Comparison of ENCODE assay signal across 11 cellular contexts in the genomic region with DNA sequence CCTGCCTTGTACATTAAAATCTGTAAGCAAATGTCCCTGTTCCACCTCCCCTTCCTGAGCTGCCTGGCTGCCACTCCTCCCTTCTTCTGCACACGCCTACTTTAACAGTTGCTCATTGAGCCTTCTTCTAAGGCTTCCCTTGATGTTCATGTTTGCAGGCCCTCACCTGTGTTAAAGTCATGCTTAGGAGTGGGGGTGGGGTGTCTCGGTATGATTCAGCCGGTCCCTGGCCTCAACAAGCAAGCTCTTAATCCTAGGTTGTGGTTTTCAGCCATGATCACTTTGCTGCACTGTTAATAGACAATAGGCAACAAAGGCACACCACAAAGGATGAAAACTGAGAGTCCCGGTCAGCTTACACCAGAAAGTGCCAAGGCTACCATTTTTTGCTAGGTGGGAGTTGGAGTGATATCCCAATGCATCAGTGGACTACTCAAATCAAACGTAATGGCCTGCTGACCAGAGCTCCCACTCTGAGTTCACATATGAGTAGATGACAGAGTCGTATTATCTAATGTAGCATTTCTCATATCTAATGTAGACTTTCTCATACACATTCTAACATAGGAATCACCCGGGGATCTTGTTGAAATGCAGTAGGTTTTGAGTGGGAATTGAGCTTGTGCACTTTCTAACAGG. TPM values are rescaled to one million over a fixed set of nuclear protein-coding genes. Genes with fewer than 3 reads are reported as not detected.
DNase-seq lines count a peak whose midpoint lies in the region; ATAC-seq lines count a peak whose summit lies in the region.
"Had no signal": no experiment of that assay in that cellular context is flagged by ENCODE, and none has a peak within 500 bp of the region (broad histone marks: within the 10 kb centered on the region; RNA-seq: fewer than 3 reads in every experiment).

No MANE protein-coding gene starts in this region.

- H3K36me3 ChIP-seq in GM23248 (ENCODE audit: low read depth) = no peaks in the 10 kb centered on the region
- H3K36me3 ChIP-seq: brain microvascular endothelial cell, ovary had no signal

- H3K27me3 Mint-ChIP-seq in activated CD4-positive, alpha-beta memory T cell treated with anti-CD3 and anti-CD28 coated beads, Interleukin-2, amount 10 ng/mL, durations not matched to agents 7 days and 5 days = no peaks in the 10 kb centered on the region

- no peaks in the 10 kb centered on the region for H4K20me1 ChIP-seq in GM23248 (ENCODE audit: insufficient read depth)

- H3K9me2 ChIP-seq in GM23248 (ENCODE audit: insufficient read depth) = no peaks in the 10 kb centered on the region

- no peaks in the 10 kb centered on the region for H3F3A ChIP-seq in GM23248 (ENCODE audit: insufficient read depth)

- no peaks in the 10 kb centered on the region for H3K9me3 ChIP-seq in GM23248 (ENCODE audit: low read depth)
- H3K9me3 ChIP-seq: ovary had no signal

- in situ Hi-C loops in GM23248 (cut with MboI) = no loop called here

- ATAC-seq in HG03108 (IDR thresholded peaks at IDR 0.05; ENCODE audit: unreplicated experiment) (peak; percentile 62), GM21825 (IDR thresholded peaks at IDR 0.05; ENCODE audit: unreplicated experiment) (no peak), HG02571 (IDR thresholded peaks at IDR 0.05; ENCODE audit: unreplicated experiment) (no peak)

- no peak overlapping the region for H3K9ac ChIP-seq in GM23248

- POLR2A ChIA-PET in activated CD4-positive, alpha-beta memory T cell treated with anti-CD3 and anti-CD28 coated beads, Interleukin-2, amount 10 ng/mL, durations not matched to agents 7 days and 5 days (lab: Charles Lee) = interaction anchor here (0.8 to 6.6 kb wide), 6 partner anchors 9 to 38 kb away, joined by 3 to 56 read pairs (median 3); a partner anchor contains a TSS

- H3K36me3 Mint-ChIP-seq in activated CD4-positive, alpha-beta memory T cell treated with anti-CD3 and anti-CD28 coated beads, Interleukin-2, amount 10 ng/mL, durations not matched to agents 7 days and 5 days (ENCODE audit: low read depth) = peaks cover 19% of the 10 kb centered on the region

- DNase-seq in NCI-H2107 treated with DMSO at 0.1 percent for 48 hours (lab: John Stamatoyannopoulos, UW; ENCODE audit: unreplicated experiment) (peak; percentile 61), NCI-H2107 (lab: John Stamatoyannopoulos, UW) (no peak), GM23248 (no peak)
- DNase-seq in activated CD4-positive, alpha-beta memory T cell treated with anti-CD3 and anti-CD28 coated beads, Interleukin-2, amount 10 ng/mL, durations not matched to agents 7 days and 5 days = peak; percentile 55
- peak; percentile 72 for DNase-seq in stimulated activated CD4-positive, alpha-beta T cell treated with anti-CD3 and anti-CD28 coated beads, Interleukin-1b, Interleukin-23, amount 100 ng/mL, for 48 hours
- DNase-seq: brain microvascular endothelial cell, ovary had no signal

- no peak overlapping the region for H3K4me2 ChIP-seq in GM23248 (ENCODE audit: unreplicated experiment)

- peaks cover 7% of the 10 kb centered on the region; the same call in 1 of the 2 replicates for H3K4me1 ChIP-seq in GM23248 (ENCODE audit: insufficient read depth)

- H3K4me1 Mint-ChIP-seq in activated CD4-positive, alpha-beta memory T cell treated with anti-CD3 and anti-CD28 coated beads, Interleukin-2, amount 10 ng/mL, durations not matched to agents 7 days and 5 days = peaks cover 83% of the 10 kb centered on the region

- H3K27me3 ChIP-seq in GM23248 (replicated peaks; ENCODE audit: insufficient read depth) = no peaks in the 10 kb centered on the region
- H3K27me3 ChIP-seq: brain microvascular endothelial cell, ovary had no signal

- H3K4me3 Mint-ChIP-seq in activated CD4-positive, alpha-beta memory T cell treated with anti-CD3 and anti-CD28 coated beads, Interleukin-2, amount 10 ng/mL, durations not matched to agents 7 days and 5 days = no peak overlapping the region

- H3K9me3 Mint-ChIP-seq in activated CD4-positive, alpha-beta memory T cell treated with anti-CD3 and anti-CD28 coated beads, Interleukin-2, amount 10 ng/mL, durations not matched to agents 7 days and 5 days = no peaks in the 10 kb centered on the region

- H3K4me3 ChIP-seq in GM23248 = no peak overlapping the region
- H3K4me3 ChIP-seq: ovary had no signal

- H3K79me2 ChIP-seq in GM23248 (ENCODE audit: insufficient read depth) = no peaks in the 10 kb centered on the region; the same call in 1 of the 2 replicates

- no peak overlapping the region for H2AFZ ChIP-seq in GM23248

- H3K27ac Mint-ChIP-seq in activated CD4-positive, alpha-beta memory T cell treated with anti-CD3 and anti-CD28 coated beads, Interleukin-2, amount 10 ng/mL, durations not matched to agents 7 days and 5 days = peak overlapping the region; percentile 42

- 85 to 89% methylated on average over 7 of the region's 7 CpGs for WGBS in GM23248 (ENCODE audit: low coverage in 1 of 2, low lambda C conversion rate in 2 of 2, missing lambda C conversion rate in 2 of 2), 2 experiments

- CTCF ChIA-PET in activated CD4-positive, alpha-beta memory T cell treated with anti-CD3 and anti-CD28 coated beads, Interleukin-2, amount 10 ng/mL, durations not matched to agents 7 days and 5 days (lab: Charles Lee) = interaction anchor here (1.4 to 1.6 kb wide), 3 partner anchors 10 to 26 kb away, joined by 5 to 13 read pairs (median 6); no protein-coding TSS in a partner anchor

- no peak overlapping the region for H3K27ac ChIP-seq in GM23248
- H3K27ac ChIP-seq: 22Rv1, brain microvascular endothelial cell, ovary had no signal

RNA-seq across cellular contexts. Expression of a gene that starts 38.2 kb away (rescaled TPM):
- total RNA-seq in activated CD4-positive, alpha-beta memory T cell treated with anti-CD3 and anti-CD28 coated beads, Interleukin-2, amount 10 ng/mL, durations not matched to agents 7 days and 5 days = 10 to 100 TPM; 22.1 to 23.1 TPM
- 57.2 and 63.0 TPM in 2 replicates for total RNA-seq in GM23248 (2014; rRNA removed; shearing (Covaris generic))
- polyA plus RNA-seq in GM23248 (2016; fragmentation: Nextera tagmentation; extraction: Ambion mirVana) = 108 and 111 TPM in 2 replicates

Comparison
In these comparisons a context has a peak if more than half of its experiments do, and no peak if none do; other contexts are left out.
1. DNase-seq: peak in NCI-H2107 treated with DMSO at 0.1 percent for 48 hours (single experiment), activated CD4-positive, alpha-beta memory T cell treated with anti-CD3 and anti-CD28 coated beads, Interleukin-2, amount 10 ng/mL, durations not matched to agents 7 days and 5 days (single experiment) and stimulated activated CD4-positive, alpha-beta T cell treated with anti-CD3 and anti-CD28 coated beads, Interleukin-1b, Interleukin-23, amount 100 ng/mL, for 48 hours (single experiment); none in NCI-H2107 (single experiment) and GM23248 (single experiment).